In genomic region chr7:106717997-106718871, GRCh38 we compare ENCODE assay signal across 8 cellular contexts. TPM values are rescaled to one million over a fixed set of nuclear protein-coding genes. Genes with fewer than 3 reads are reported as not detected.
DNase-seq lines count a peak whose midpoint lies in the region; ATAC-seq, FAIRE-seq and TF ChIP-seq lines count a peak whose summit lies in the region.

No MANE protein-coding gene starts in this region.

- H4K20me1 ChIP-seq in HepG2 (ENCODE audit: insufficient read depth, low read length), result no peaks in the 10 kb centered on the region

- H3K4me3 ChIP-seq in BJ (ENCODE audit: low read depth, low read length) (no peak overlapping the region), HL-60 (replicated peaks; ENCODE audit: insufficient read depth, low read length) (no peak overlapping the region), astrocyte of the cerebellum (ENCODE audit: low read depth, low read length) (no peak overlapping the region), HepG2 (replicated peaks in 1 of 3; ENCODE audit: insufficient read depth in 1 of 3, low read depth in 2 of 3, low read length in 3 of 3) (no peak overlapping the region)

- DNase-seq in BJ (ENCODE audit: low read depth) (peak; percentile 100), HL-60 (ENCODE audit: low read depth in 1 of 2, low spot score in 1 of 2) (peak; percentile 76), SW480 (ENCODE audit: low spot score) (peak; percentile 97), astrocyte of the cerebellum (ENCODE audit: low read depth) (peak; percentile 90), HepG2 (ENCODE audit: low spot score) (peak; percentile 9), NCI-H1092 (lab: John Stamatoyannopoulos, UW) (no peak)
- peak; percentile 63 to 70 for DNase-seq in stimulated activated CD8-positive, alpha-beta memory T cell treated with anti-CD3 and anti-CD28 coated beads, Interleukin-4, amount 100 ng/mL, for 4 hours (ENCODE audit: low read depth in 2 of 2, low spot score in 1 of 2)

- POLR2A ChIA-PET in BJ (lab: Charles Lee) (interaction anchor here (0.6 to 0.8 kb wide), 2 partner anchors 233 to 1019 kb away, joined by 3 read pairs; no protein-coding TSS in a partner anchor), HepG2 (lab: Yijun Ruan, JAX) (no interaction called here)

- in situ Hi-C loops in astrocyte of the cerebellum (cut with HindIII; ENCODE audit: low sequenced_read_pairs), result no loop called here
- in situ Hi-C loops in HepG2 (cut with HindIII; ENCODE audit: extremely low pct_ligation_motif_present, low pct_unique_long_range_greater_than_20kb), result no loop called here

- no peak overlapping the region for H3K4me2 ChIP-seq in HepG2 (ENCODE audit: low read depth, low read length)

- TF ChIP-seq CTCF in BJ (IDR thresholded peaks at IDR 0.05; ENCODE audit: insufficient read depth, low read depth, low read length) (no peak), HL-60 (IDR thresholded peaks at IDR 0.05; ENCODE audit: insufficient read depth, low read length) (no peak), astrocyte of the cerebellum (IDR thresholded peaks at IDR 0.05; ENCODE audit: low read depth, low read length, missing control alignments) (no peak), HepG2 (CRISPR knock-in tag; IDR thresholded peaks at IDR 0.05) (no peak)

- H3K9ac ChIP-seq in HepG2 (ENCODE audit: insufficient read depth, low read depth, low read length), result no peak overlapping the region

- intact Hi-C loops in HepG2 (cut with micrococcal nuclease; ENCODE audit: unreplicated experiment), result no loop called here

- H3K36me3 ChIP-seq in BJ (ENCODE audit: control insufficient read depth, insufficient read depth, low read length) (no peaks in the 10 kb centered on the region), HepG2 (replicated peaks in 1 of 2; ENCODE audit: control insufficient read depth in 1 of 2, insufficient read depth in 2 of 2, low read length in 2 of 2) (no peaks in the 10 kb centered on the region)

- no peaks in the 10 kb centered on the region for H3K9me3 ChIP-seq in HepG2 (ENCODE audit: low read length)

- CTCF ChIA-PET in BJ (lab: Yijun Ruan, JAX) (interaction anchor here (0.8 to 1.5 kb wide), 5 partner anchors 19 to 58 kb away, joined by 3 to 8 read pairs (median 5); partner anchors contain the start of gene CCDC71L), HepG2 (lab: Yijun Ruan, JAX; ENCODE audit: low intra/inter-chr PET ratio, low total read pairs) (no interaction called here)

- peak; percentile 88 for ATAC-seq in GM19463 (IDR thresholded peaks at IDR 0.05; ENCODE audit: unreplicated experiment)
- ATAC-seq in HepG2, result no peak

- no peak overlapping the region for H2AFZ ChIP-seq in HepG2 (ENCODE audit: low read length)

- H3K4me1 ChIP-seq in HepG2 (ENCODE audit: insufficient read depth, low read length), result no peaks in the 10 kb centered on the region

- no peak for FAIRE-seq in HepG2 (lab: Jason Lieb, UNC)

- no TSS peak for BruUV-seq in HepG2 (replicated peaks; lab: Mats Ljungman, UMichigan)

- H3K27ac ChIP-seq in HL-60 (replicated peaks) (peak overlapping the region; percentile 30), HepG2 (ENCODE audit: extremely low read length, insufficient read depth, low read length) (no peak overlapping the region)

- H3K79me2 ChIP-seq in HepG2 (ENCODE audit: insufficient read depth, low read length), result no peaks in the 10 kb centered on the region

- TF ChIP-seq EP300 in HepG2 (IDR thresholded peaks at IDR 0.05; ENCODE audit: low read depth in 2 of 2, low read length in 2 of 2) (no peak), HepG2 (CRISPR knock-in tag; IDR thresholded peaks at IDR 0.05; ENCODE audit: borderline replicate concordance) (no peak)

- no peak for TF ChIP-seq RAD21 in HepG2 (CRISPR knock-in tag; IDR thresholded peaks at IDR 0.05)

- TF ChIP-seq POLR2A in HepG2 (IDR thresholded peaks at IDR 0.05; ENCODE audit: insufficient read depth in 1 of 2, low read depth in 2 of 2, low read length in 2 of 2), result no peak

- WGBS in HepG2 (ENCODE audit: low lambda C conversion rate), result 2% methylated on average over 3 of the region's 3 CpGs

- H3K27me3 ChIP-seq in BJ (ENCODE audit: control insufficient read depth, insufficient read depth, low read length) (no peaks in the 10 kb centered on the region), HL-60 (ENCODE audit: insufficient read depth, poor library complexity, severe bottlenecking) (no peaks in the 10 kb centered on the region), HepG2 (ENCODE audit: control insufficient read depth in 1 of 2, insufficient read depth in 2 of 2, low read length in 2 of 2) (no peaks in the 10 kb centered on the region; a peak in 1 of 5 replicates)

TF ChIP-seq in HepG2, 621 proteins besides CTCF, POLR2A, EP300 and RAD21:
- TF ChIP-seq FOSL2 (CRISPR knock-in tag; IDR thresholded peaks at IDR 0.05) (0 out of 2 replicates have a peak, but pooled peaks have one; percentile 10), SMAD3 (CRISPR knock-in tag; IDR thresholded peaks at IDR 0.05) (no peak)

RNA-seq across cellular contexts. Expression of gene CCDC71L, which starts 57.3 kb away (rescaled TPM):
- polyA plus RNA-seq in BJ (2011; rRNA removed), result 39.3 and 47.6 TPM in 2 replicates
- 20.0 and 22.7 TPM in 2 replicates for polyA minus RNA-seq in BJ (2011; rRNA and poly(A)+ RNA removed)
- total RNA-seq in HepG2 (2016; rRNA removed; fragmentation: Illumina TruSeq; extraction: Trizol), result 0.02 TPM in 1 of 2 replicates, not detected in the other
- total RNA-seq in HepG2 (2016; cell fraction: cytosol; rRNA removed; fragmentation: Illumina TruSeq; extraction: Trizol; ENCODE audit: low read depth), result not detected in 2 replicates
- not detected in 2 replicates for total RNA-seq in HepG2 (2016; cell fraction: insoluble cytoplasmic fraction; rRNA removed; fragmentation: Illumina TruSeq; extraction: Trizol)
- 0.06 TPM in 1 of 2 replicates, not detected in the other for total RNA-seq in HepG2 (2016; cell fraction: membrane; rRNA removed; fragmentation: Illumina TruSeq; extraction: Trizol)
- total RNA-seq in HepG2 (2016; cell fraction: nucleus; rRNA removed; fragmentation: Illumina TruSeq; extraction: Trizol), result not detected in 2 replicates
- 0.04 TPM in 1 of 2 replicates, not detected in the other for polyA plus RNA-seq in HepG2 (2011; rRNA removed)
- 0.03 and 0.04 TPM in 2 replicates for polyA plus RNA-seq in HepG2 (2011; cell fraction: cytosol; rRNA removed)
- 0.10 TPM in 1 of 2 replicates, not detected in the other for polyA plus RNA-seq in HepG2 (2011; cell fraction: nucleus; rRNA removed)
- not detected in 2 replicates for polyA plus RNA-seq in HepG2 (2012)
- not detected in 2 replicates for polyA plus RNA-seq in HepG2 (2016; cell fraction: cytosol; fragmentation: Illumina TruSeq; extraction: Trizol; ENCODE audit: low read depth)
- not detected in 2 replicates for polyA plus RNA-seq in HepG2 (2016; cell fraction: insoluble cytoplasmic fraction; fragmentation: Illumina TruSeq; extraction: Trizol; ENCODE audit: low read depth)
- not detected in 2 replicates for polyA plus RNA-seq in HepG2 (2016; cell fraction: membrane; fragmentation: Illumina TruSeq; extraction: Trizol; ENCODE audit: low read depth)
- polyA plus RNA-seq in HepG2 (2016; cell fraction: nucleus; fragmentation: Illumina TruSeq; extraction: Trizol; ENCODE audit: insufficient read depth, low read depth), result not detected in 2 replicates
- polyA minus RNA-seq in HepG2 (2011; rRNA and poly(A)+ RNA removed; ENCODE audit: low replicate concordance), result 2.9 TPM in 1 of 2 replicates, not detected in the other
- polyA minus RNA-seq in HepG2 (2011; cell fraction: cytosol; rRNA and poly(A)+ RNA removed), result not detected in 2 replicates
- 0.13 TPM in 1 of 2 replicates, not detected in the other for polyA minus RNA-seq in HepG2 (2011; cell fraction: nucleus; rRNA and poly(A)+ RNA removed)

Comparison
In these comparisons a context has a peak if more than half of its experiments do, and no peak if none do; other contexts are left out.
1. RNA of gene CCDC71L, which starts 57.3 kb away (polyA plus RNA-seq): 39.3 to 47.6 TPM in BJ; 0.03 to 0.10 TPM in HepG2; every median in the first group is over 10 times any median in the second.